In the genomic region with DNA sequence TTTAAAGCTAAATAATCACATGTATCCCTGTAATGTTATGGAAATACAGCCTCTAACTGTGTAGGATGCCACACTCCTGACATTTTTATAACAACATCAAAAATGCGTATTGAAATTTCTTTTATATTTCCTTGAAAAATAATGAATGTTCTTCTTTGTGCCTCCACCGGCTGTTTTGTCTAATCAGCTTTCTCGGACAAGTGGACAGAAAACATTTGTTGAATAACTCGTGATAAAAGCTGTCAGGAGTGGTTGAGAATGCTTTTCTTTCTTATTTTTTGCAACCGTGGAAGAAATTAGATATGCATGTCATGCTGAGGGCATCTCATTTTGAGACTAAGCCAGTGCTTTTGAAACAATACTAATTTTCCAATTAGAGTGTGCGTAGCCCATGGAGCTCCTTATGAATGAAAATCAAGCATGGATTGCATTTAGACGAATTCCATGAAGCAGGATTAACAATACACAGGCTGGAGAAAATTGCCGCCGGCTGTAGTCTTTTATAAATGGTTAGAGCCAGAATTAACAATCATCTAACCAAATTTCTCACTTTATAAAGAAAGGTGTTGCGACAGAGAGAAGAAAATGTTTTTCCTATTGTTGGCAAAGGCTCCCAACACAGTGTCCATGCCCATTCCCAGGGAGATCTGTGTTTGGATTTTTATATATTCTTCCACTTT, we compare ENCODE assay signal across 26 cellular contexts.
"Had no signal": no experiment of that assay in that cellular context is flagged by ENCODE, and none has a peak within 500 bp of the region (broad histone marks: within the 10 kb centered on the region; RNA-seq: fewer than 3 reads in every experiment).

No MANE protein-coding gene starts in this region.

- H3K9me3 Mint-ChIP-seq: activated naive CD8-positive, alpha-beta T cell treated with anti-CD3 and anti-CD28 coated beads for 36 hours; T-helper 1 cell treated with Interleukin-12 subunit alpha and Interleukin-12 subunit beta and Interleukin-4 antibody, amounts not matched to agents 30 μg/mL and 1 μg/mL, for 36 hours had no signal

- DNase-seq: activated CD4-positive, alpha-beta T cell treated with anti-CD3 and anti-CD28 coated beads for 48 hours; activated CD4-positive, alpha-beta T cell treated with anti-CD3 and anti-CD28 coated beads, Interleukin-2, amount 50 U/mL, for 48 hours; activated CD8-positive, alpha-beta memory T cell treated with anti-CD3 and anti-CD28 coated beads for 24 hours; activated effector memory CD4-positive, alpha-beta T cell treated with Interleukin-2 at 50 U/mL for 16 hours; activated naive CD4-positive, alpha-beta T cell treated with Interleukin-2 at 50 U/mL for 16 hours; activated naive CD8-positive, alpha-beta T cell treated with anti-CD3 and anti-CD28 coated beads for 36 hours; amniotic stem cell; caudate nucleus; cortex of kidney; foreskin fibroblast; heart right ventricle; kidney glomerular epithelial cell; left lung; mucosa of descending colon; right cardiac atrium; spleen; stimulated activated naive CD4-positive, alpha-beta T cell; SW 1271; T-helper 9 cell had no signal

- H3K27me3 ChIP-seq: left lung, tibial nerve had no signal

- H3K27ac Mint-ChIP-seq: activated naive CD8-positive, alpha-beta T cell treated with anti-CD3 and anti-CD28 coated beads for 36 hours; natural killer cell treated with Interleukin-12 subunit alpha and Interleukin-12 subunit beta and Interleukin-15 and Interleukin-18, amount 100 ng/mL, for 72 hours; T-helper 1 cell treated with Interleukin-12 subunit alpha and Interleukin-12 subunit beta and Interleukin-4 antibody, amounts not matched to agents 30 μg/mL and 1 μg/mL, for 36 hours had no signal

- H3K4me1 Mint-ChIP-seq: activated naive CD8-positive, alpha-beta T cell treated with anti-CD3 and anti-CD28 coated beads for 36 hours had no signal

- H3K27ac ChIP-seq: heart right ventricle, left lung, prostate gland, spleen, tibial nerve, VCaP had no signal

- ATAC-seq: esophagus mucosa; heart right ventricle; left lung; mucosa of descending colon; natural killer cell treated with Interleukin-12 subunit alpha and Interleukin-12 subunit beta and Interleukin-15 and Interleukin-18, amount 100 ng/mL, for 72 hours; right cardiac atrium had no signal

- H3K36me3 ChIP-seq: heart right ventricle, left lung, prostate gland, spleen, tibial nerve had no signal

- H3K4me3 Mint-ChIP-seq: activated naive CD8-positive, alpha-beta T cell treated with anti-CD3 and anti-CD28 coated beads for 36 hours; natural killer cell treated with Interleukin-12 subunit alpha and Interleukin-12 subunit beta and Interleukin-15 and Interleukin-18, amount 100 ng/mL, for 72 hours; T-helper 1 cell treated with Interleukin-12 subunit alpha and Interleukin-12 subunit beta and Interleukin-4 antibody, amounts not matched to agents 30 μg/mL and 1 μg/mL, for 36 hours had no signal

- H3K36me3 Mint-ChIP-seq: activated naive CD8-positive, alpha-beta T cell treated with anti-CD3 and anti-CD28 coated beads for 36 hours; natural killer cell treated with Interleukin-12 subunit alpha and Interleukin-12 subunit beta and Interleukin-15 and Interleukin-18, amount 100 ng/mL, for 72 hours had no signal

- H3K4me1 ChIP-seq: heart right ventricle, left lung, prostate gland, spleen had no signal

- H3K27me3 Mint-ChIP-seq: natural killer cell treated with Interleukin-12 subunit alpha and Interleukin-12 subunit beta and Interleukin-15 and Interleukin-18, amount 100 ng/mL, for 72 hours had no signal

- H3K4me3 ChIP-seq: heart right ventricle, left lung, lung, mucosa of descending colon, prostate gland, spleen, tibial nerve had no signal
